ENCODE assay signal across 24 cellular contexts in genomic region chr21:37405629-37406028, GRCh38. TPM values are rescaled to one million over a fixed set of nuclear protein-coding genes. Genes with fewer than 3 reads are reported as not detected.
DNase-seq lines count a peak whose midpoint lies in the region; ATAC-seq and TF ChIP-seq lines count a peak whose summit lies in the region.
"Had no signal": no experiment of that assay in that cellular context is flagged by ENCODE, and none has a peak within 500 bp of the region (broad histone marks: within the 10 kb centered on the region; RNA-seq: fewer than 3 reads in every experiment).

No MANE protein-coding gene starts in this region.

- H3K79me2 ChIP-seq in mammary epithelial cell (ENCODE audit: insufficient read depth, low read length) (peaks cover 98% of the 10 kb centered on the region), GM23248 (ENCODE audit: insufficient read depth) (peaks cover 100% of the 10 kb centered on the region)

- CTCF ChIA-PET in CD8-positive, alpha-beta T cell (lab: Charles Lee): no interaction called here
- CTCF ChIA-PET in activated B cell treated with CpG ODN at 0.5 μM for 24 hours (lab: Charles Lee): no interaction called here
- CTCF ChIA-PET in mammary epithelial cell (lab: Charles Lee; ENCODE audit: low non-redundant PET): no interaction called here

- BruUV-seq in mammary epithelial cell (replicated peaks; lab: Mats Ljungman, UMichigan): no TSS peak

- no peak overlapping the region for H3K4me3 Mint-ChIP-seq in CD14-positive monocyte
- no peak overlapping the region for H3K4me3 Mint-ChIP-seq in CD8-positive, alpha-beta T cell
- H3K4me3 Mint-ChIP-seq in activated B cell treated with CpG ODN at 0.5 μM for 24 hours: peak overlapping the region; percentile 9
- H3K4me3 Mint-ChIP-seq in naive B cell: peak overlapping the region in 5 of 8 donors; percentile 27 to 45 (median 33)
- H3K4me3 Mint-ChIP-seq: neural crest cell; stimulated activated memory B cell treated with anti-CD40 and anti-IgM and Interleukin-4, amounts not matched to agents 10 μg/mL and 1 μg/mL and 100 μg/mL, for 72 hours had no signal

- in situ Hi-C loops in mammary epithelial cell (cut with MboI; ENCODE audit: low sequenced_read_pairs in 2 of 2): no loop called here
- in situ Hi-C loops in GM23248 (cut with MboI): no loop called here

- H3K4me2 ChIP-seq in mammary epithelial cell (ENCODE audit: insufficient read depth, low read depth, low read length) (no peak overlapping the region), GM23248 (ENCODE audit: unreplicated experiment) (no peak overlapping the region)

- H3K4me1 ChIP-seq in CD8-positive, alpha-beta T cell (ENCODE audit: insufficient read depth, low read length): peaks cover 61% of the 10 kb centered on the region
- H3K4me1 ChIP-seq in mammary epithelial cell (ENCODE audit: insufficient read depth, low read length): no peaks in the 10 kb centered on the region
- peaks cover 28% of the 10 kb centered on the region for H3K4me1 ChIP-seq in GM23248 (ENCODE audit: insufficient read depth)

- H3K9me3 ChIP-seq in CD8-positive, alpha-beta T cell (ENCODE audit: low read length): peaks cover 5% of the 10 kb centered on the region
- H3K9me3 ChIP-seq in mammary epithelial cell (replicated peaks; ENCODE audit: insufficient read depth, low read length) (peaks cover 9% of the 10 kb centered on the region), GM23248 (ENCODE audit: low read depth) (no peaks in the 10 kb centered on the region)

- peaks cover 15% of the 10 kb centered on the region; the same call in 1 of the 2 replicates for H3F3A ChIP-seq in GM23248 (ENCODE audit: insufficient read depth)

- H3K4me1 Mint-ChIP-seq in CD14-positive monocyte: peaks cover 56% of the 10 kb centered on the region
- peaks cover 82% of the 10 kb centered on the region for H3K4me1 Mint-ChIP-seq in CD8-positive, alpha-beta T cell (ENCODE audit: low read depth)
- peaks cover 75% of the 10 kb centered on the region for H3K4me1 Mint-ChIP-seq in activated B cell treated with CpG ODN at 0.5 μM for 24 hours
- peaks cover 61 to 79% (median 70%) of the 10 kb centered on the region in 3 donors for H3K4me1 Mint-ChIP-seq in naive B cell

- dilution Hi-C loops in mammary epithelial cell (cut with HindIII; ENCODE audit: low sequenced_read_pairs): no loop called here

- H3K27ac Mint-ChIP-seq in CD14-positive monocyte (peak overlapping the region in 4 of 7 donors; percentile 29 to 55 (median 50)), activated B cell treated with CpG ODN at 0.5 μM for 24 hours (no peak overlapping the region), naive B cell (peak overlapping the region in 2 of 6 donors; percentile 3 to 7)
- no peak overlapping the region for H3K27ac Mint-ChIP-seq in CD8-positive, alpha-beta T cell
- H3K27ac Mint-ChIP-seq: stimulated activated memory B cell treated with anti-CD40 and anti-IgM and Interleukin-4, amounts not matched to agents 10 μg/mL and 1 μg/mL and 100 μg/mL, for 72 hours had no signal

- H4K20me1 ChIP-seq in mammary epithelial cell (ENCODE audit: insufficient read depth, low read length) (peaks cover 2% of the 10 kb centered on the region), GM23248 (ENCODE audit: insufficient read depth) (peaks cover 14% of the 10 kb centered on the region; the same call in 1 of the 2 replicates)

- DNase-seq in CD14-positive monocyte (ENCODE audit: low spot score) (no peak), activated B cell treated with CpG ODN at 0.5 μM for 24 hours (no peak), naive B cell (no peak), OCI-M1 (lab: John Stamatoyannopoulos, UW) (no peak), mammary epithelial cell (no peak), GM23248 (no peak)
- DNase-seq in CD8-positive, alpha-beta T cell: no peak
- DNase-seq: activated CD4-positive, alpha-beta T cell treated with anti-CD3 and anti-CD28 coated beads, Interleukin-2, amount 50 U/mL, for 4 hours; activated effector memory CD4-positive, alpha-beta T cell treated with anti-CD3 and anti-CD28 coated beads, Interleukin-2, amount 50 U/mL, for 16 hours; activated T-cell treated with anti-CD3 and anti-CD28 coated beads for 4 hours; left ventricle myocardium inferior; midbrain; NCI-H1092; NCI-H187 treated with DMSO at 0.1 percent for 48 hours; NCI-H69; SIG-M5; stimulated activated CD4-positive, alpha-beta T cell treated with anti-CD3 and anti-CD28 coated beads, Interleukin-12 subunit alpha, Interleukin-12 subunit beta, amount 100 ng/mL, for 4 hours; stimulated activated CD4-positive, alpha-beta T cell treated with anti-CD3 and anti-CD28 coated beads, Interleukin-4, amount 100 ng/mL, for 4 hours; uterus had no signal

- no peak overlapping the region for H3K9ac ChIP-seq in mammary epithelial cell (ENCODE audit: insufficient read depth, low read length)
- H3K9ac ChIP-seq in GM23248: no peak overlapping the region
- H3K9ac ChIP-seq: BLaER1 treated with 17β-estradiol and CSF1 and Interleukin-3, amounts not matched to agents 10 nM and 100 nM had no signal

- 94% methylated on average over 4 of the region's 4 CpGs for WGBS in mammary epithelial cell (ENCODE audit: low coverage, missing lambda C conversion rate)
- WGBS in GM23248 (ENCODE audit: low coverage in 1 of 2, low lambda C conversion rate in 2 of 2, missing lambda C conversion rate in 2 of 2), 2 experiments: 78 to 86% methylated on average over 4 of the region's 4 CpGs

- no peaks in the 10 kb centered on the region for H3K27me3 Mint-ChIP-seq in CD14-positive monocyte (ENCODE audit: low read depth in 3 of 3)
- H3K27me3 Mint-ChIP-seq in CD8-positive, alpha-beta T cell (ENCODE audit: low read depth): no peaks in the 10 kb centered on the region
- H3K27me3 Mint-ChIP-seq in activated B cell treated with CpG ODN at 0.5 μM for 24 hours: no peaks in the 10 kb centered on the region
- no peaks in the 10 kb centered on the region for H3K27me3 Mint-ChIP-seq in naive B cell
- H3K27me3 Mint-ChIP-seq: stimulated activated memory B cell treated with anti-CD40 and anti-IgM and Interleukin-4, amounts not matched to agents 10 μg/mL and 1 μg/mL and 100 μg/mL, for 72 hours had no signal

- intact Hi-C loops in CD14-positive monocyte (cut with micrococcal nuclease): no loop called here
- intact Hi-C loops in CD8-positive, alpha-beta T cell (cut with DNase I, micrococcal nuclease): loop anchor here (2.0 to 5.0 kb wide), 3 partner anchors 15 to 33 kb away; no protein-coding TSS in a partner anchor
- intact Hi-C loops in activated B cell treated with CpG ODN at 0.5 μM for 24 hours (cut with micrococcal nuclease): loop anchor here (2.0 kb wide), 1 partner anchor 13 kb away; no protein-coding TSS in a partner anchor
- intact Hi-C loops in mammary epithelial cell (cut with micrococcal nuclease): no loop called here

- H3K36me3 Mint-ChIP-seq in CD14-positive monocyte: peaks cover 7 to 14% of the 10 kb centered on the region in 2 donors
- H3K36me3 Mint-ChIP-seq in CD8-positive, alpha-beta T cell: peaks cover 27% of the 10 kb centered on the region
- peaks cover 25% of the 10 kb centered on the region for H3K36me3 Mint-ChIP-seq in activated B cell treated with CpG ODN at 0.5 μM for 24 hours (ENCODE audit: low read depth)
- peaks cover 12 to 19% of the 10 kb centered on the region in 2 donors for H3K36me3 Mint-ChIP-seq in naive B cell

- no peak overlapping the region for H3K27ac ChIP-seq in CD8-positive, alpha-beta T cell (ENCODE audit: low read depth, low read length)
- H3K27ac ChIP-seq in mammary epithelial cell (ENCODE audit: insufficient read depth, low read depth, low read length): no peak overlapping the region
- no peak overlapping the region for H3K27ac ChIP-seq in GM23248
- H3K27ac ChIP-seq: BLaER1 treated with 17β-estradiol and CSF1 and Interleukin-3, amounts not matched to agents 10 nM and 100 nM; left ventricle myocardium inferior; uterus had no signal

- H3K9me2 ChIP-seq in GM23248 (ENCODE audit: insufficient read depth): no peaks in the 10 kb centered on the region

- H3K9me3 Mint-ChIP-seq in CD14-positive monocyte (peaks cover 0 to 11% (median 7%) of the 10 kb centered on the region in 7 donors), activated B cell treated with CpG ODN at 0.5 μM for 24 hours (peaks cover 4% of the 10 kb centered on the region), naive B cell (peaks cover 0 to 24% (median 8%) of the 10 kb centered on the region in 7 donors)
- peaks cover 9% of the 10 kb centered on the region for H3K9me3 Mint-ChIP-seq in CD8-positive, alpha-beta T cell

- no peak overlapping the region for H3K4me3 ChIP-seq in CD8-positive, alpha-beta T cell (ENCODE audit: low read depth, low read length)
- H3K4me3 ChIP-seq in mammary epithelial cell (replicated peaks in 1 of 3; ENCODE audit: insufficient read depth in 1 of 3, low read depth in 2 of 3, low read length in 3 of 3) (no peak overlapping the region), GM23248 (no peak overlapping the region)
- H3K4me3 ChIP-seq: BLaER1 treated with 17β-estradiol and CSF1 and Interleukin-3, amounts not matched to agents 10 nM and 100 nM; left ventricle myocardium inferior; uterus had no signal

- ATAC-seq in CD8-positive, alpha-beta T cell: peak; percentile 67
- no peak for ATAC-seq in activated B cell treated with CpG ODN at 0.5 μM for 24 hours (ENCODE audit: low read depth)
- ATAC-seq in naive B cell (ENCODE audit: low read depth in 2 of 2): peak; percentile 31 to 47
- no peak for ATAC-seq in HG03520 (IDR thresholded peaks at IDR 0.05; ENCODE audit: unreplicated experiment)
- ATAC-seq: sciatic nerve; stimulated activated memory B cell treated with anti-CD40 and anti-IgM and Interleukin-4, amounts not matched to agents 10 μg/mL and 1 μg/mL and 100 μg/mL, for 72 hours had no signal

- no peaks in the 10 kb centered on the region for H3K36me3 ChIP-seq in CD8-positive, alpha-beta T cell (ENCODE audit: insufficient read depth, low read length)
- H3K36me3 ChIP-seq in mammary epithelial cell (ENCODE audit: insufficient read depth, low read length): no peaks in the 10 kb centered on the region
- no peaks in the 10 kb centered on the region for H3K36me3 ChIP-seq in GM23248 (ENCODE audit: low read depth)
- H3K36me3 ChIP-seq: left ventricle myocardium inferior, uterus had no signal

- no peaks in the 10 kb centered on the region for H3K27me3 ChIP-seq in CD8-positive, alpha-beta T cell (ENCODE audit: insufficient read depth, low read length)
- no peaks in the 10 kb centered on the region for H3K27me3 ChIP-seq in mammary epithelial cell (ENCODE audit: insufficient read depth, low read length)
- H3K27me3 ChIP-seq in GM23248 (replicated peaks; ENCODE audit: insufficient read depth): no peaks in the 10 kb centered on the region
- H3K27me3 ChIP-seq: BLaER1 treated with 17β-estradiol and CSF1 and Interleukin-3, amounts not matched to agents 10 nM and 100 nM; uterus had no signal

- TF ChIP-seq CTCF in CD14-positive monocyte (IDR thresholded peaks at IDR 0.05): no peak
- TF ChIP-seq CTCF in CD8-positive, alpha-beta T cell (IDR thresholded peaks at IDR 0.05): no peak
- TF ChIP-seq CTCF in activated B cell treated with CpG ODN at 0.5 μM for 24 hours (IDR thresholded peaks at IDR 0.05): no peak
- TF ChIP-seq CTCF in mammary epithelial cell (conservative IDR thresholded peaks at IDR 0.05 in 1 of 2, IDR thresholded peaks at IDR 0.05 in 1 of 2; ENCODE audit: extremely low read depth in 1 of 2, insufficient read depth in 1 of 2, low read depth in 1 of 2, low read length in 2 of 2): no peak

- POLR2A ChIA-PET in CD8-positive, alpha-beta T cell (lab: Charles Lee): no interaction called here
- POLR2A ChIA-PET in activated B cell treated with CpG ODN at 0.5 μM for 24 hours (lab: Charles Lee): no interaction called here

- no peak overlapping the region for H2AFZ ChIP-seq in mammary epithelial cell (ENCODE audit: low read depth, low read length)
- H2AFZ ChIP-seq in GM23248: no peak overlapping the region

RNA-seq across cellular contexts. Expression of gene DYRK1A, which starts 39.1 kb away (rescaled TPM):
- polyA plus RNA-seq in CD14-positive monocyte (1 to 10 TPM; 1.8 to 2.4 TPM), naive B cell (ENCODE audit: low read depth in 6 of 6) (10 to 100 TPM in 3 of 6 donors, 1 to 10 TPM in 3; 5.9 to 14.3 (median 10.2) TPM), mammary epithelial cell (34.2 TPM), GM23248 (2016; fragmentation: Nextera tagmentation; extraction: Ambion mirVana) (1.8 and 2.5 TPM in 2 replicates)
- total RNA-seq in CD8-positive, alpha-beta T cell: 100 to 1,000 TPM; 171 to 195 TPM
- total RNA-seq in activated B cell treated with CpG ODN at 0.5 μM for 24 hours (93.4 and 99.9 TPM in 2 replicates), mammary epithelial cell (10 to 100 TPM; 42.5 to 73.2 TPM)
- polyA minus RNA-seq in mammary epithelial cell: 50.9 TPM
- total RNA-seq in GM23248 (2014; rRNA removed; shearing (Covaris generic)): 36.5 and 41.3 TPM in 2 replicates

Comparison
In these comparisons a context has a peak if more than half of its experiments do, and no peak if none do; other contexts are left out.
1. H3K27ac Mint-ChIP-seq: peak in CD14-positive monocyte (4 of 7); none in CD8-positive, alpha-beta T cell (single experiment) and activated B cell treated with CpG ODN at 0.5 μM for 24 hours (single experiment).
2. H3K4me3 Mint-ChIP-seq: peak in activated B cell treated with CpG ODN at 0.5 μM for 24 hours (single experiment) and naive B cell (5 of 8); none in CD14-positive monocyte (0 of 2) and CD8-positive, alpha-beta T cell (single experiment).
3. ATAC-seq: peak in CD8-positive, alpha-beta T cell (single experiment) and naive B cell (2 of 2); none in activated B cell treated with CpG ODN at 0.5 μM for 24 hours (single experiment) and HG03520 (single experiment).
4. intact Hi-C loops: an anchor here in CD8-positive, alpha-beta T cell (2.0 to 5.0 kb wide) and activated B cell treated with CpG ODN at 0.5 μM for 24 hours (2.0 kb wide); none called in CD14-positive monocyte and mammary epithelial cell.